In the genomic region with DNA sequence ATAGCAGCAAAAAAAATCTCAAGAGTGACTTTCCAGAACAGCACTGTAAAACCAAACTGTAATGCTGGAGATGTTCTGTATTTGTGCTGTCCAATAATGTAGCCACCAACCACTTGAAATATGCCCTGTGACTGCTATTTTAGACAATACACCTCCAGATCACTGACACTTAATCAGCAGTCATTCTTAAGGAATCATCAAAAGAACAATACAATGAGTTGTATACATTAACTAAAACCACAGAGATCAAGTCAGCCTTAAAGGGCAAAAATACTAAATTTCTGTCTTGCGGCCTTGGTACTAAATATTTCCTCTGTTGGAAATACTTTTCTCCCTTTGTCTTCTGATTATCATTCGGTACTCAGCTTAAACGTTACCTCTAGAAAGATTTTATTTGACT, we compare ENCODE assay signal across 21 cellular contexts. TPM values are rescaled to one million over a fixed set of nuclear protein-coding genes. Genes with fewer than 3 reads are reported as not detected.
DNase-seq lines count a peak whose midpoint lies in the region; ATAC-seq and TF ChIP-seq lines count a peak whose summit lies in the region.
"Had no signal": no experiment of that assay in that cellular context is flagged by ENCODE, and none has a peak within 500 bp of the region (broad histone marks: within the 10 kb centered on the region; RNA-seq: fewer than 3 reads in every experiment).

No MANE protein-coding gene starts in this region.

- no peak for TF ChIP-seq POLR2A in suprapubic skin (IDR thresholded peaks at IDR 0.05)

- POLR2A ChIA-PET in CD8-positive, alpha-beta memory T cell (lab: Charles Lee): no interaction called here

- peak; percentile 55 for DNase-seq in ELR (ENCODE audit: low read depth)
- DNase-seq in H9: no peak
- no peak for DNase-seq in neural crest cell (ENCODE audit: low read depth, low spot score)
- DNase-seq in suprapubic skin (ENCODE audit: low spot score in 2 of 2): no peak
- DNase-seq in neuronal stem cell (ENCODE audit: low spot score): no peak
- no peak for DNase-seq in CD8-positive, alpha-beta memory T cell
- DNase-seq: activated CD8-positive, alpha-beta memory T cell treated with anti-CD3 and anti-CD28 coated beads, Interleukin-2, amount 50 U/mL, for 4 hours; activated effector memory CD4-positive, alpha-beta T cell treated with anti-CD3 and anti-CD28 coated beads, Interleukin-2, amount 50 U/mL, for 16 hours; CD8-positive, alpha-beta T cell; erythroblast; kidney glomerular epithelial cell; mesendoderm; naive thymus-derived CD4-positive, alpha-beta T cell; NCI-H1048; NCI-H2081; NCI-H524; pancreas; SW 1271; tibial artery had no signal

- peaks cover 7% of the 10 kb centered on the region; the same call in 1 of the 2 replicates for H3K79me2 ChIP-seq in H9 (ENCODE audit: insufficient read depth, low read length)

- H4K5ac ChIP-seq in H9 (ENCODE audit: insufficient read length, low read depth, low read length): no peak overlapping the region

- WGBS in H9 (ENCODE audit: extremely low coverage, insufficient read length, low lambda C conversion rate): no CpG with 5 or more reads among the region's 3 CpGs
- 82% methylated on average over 3 of the region's 3 CpGs for WGBS in suprapubic skin
- no CpG with 5 or more reads among the region's 3 CpGs for WGBS in neuronal stem cell (ENCODE audit: extremely low coverage in 2 of 2, insufficient read length in 2 of 2, insufficient replicate concordance in 1 of 2), 2 donors

- TF ChIP-seq CTCF in H9 (conservative IDR thresholded peaks at IDR 0.05): no peak
- TF ChIP-seq CTCF in neural crest cell (conservative IDR thresholded peaks at IDR 0.05): no peak
- no peak for TF ChIP-seq CTCF in suprapubic skin (IDR thresholded peaks at IDR 0.05)

- H2AK5ac ChIP-seq in H9 (ENCODE audit: insufficient read length, low read length): no peak overlapping the region
- H2AK5ac ChIP-seq in neuronal stem cell (ENCODE audit: low read depth, low read length): no peak overlapping the region

- no peaks in the 10 kb centered on the region for H4K20me1 ChIP-seq in H9 (ENCODE audit: control insufficient read depth, insufficient read depth, insufficient read length)

- no peaks in the 10 kb centered on the region for H3K27me3 Mint-ChIP-seq in H9 (ENCODE audit: low read depth)
- no peaks in the 10 kb centered on the region for H3K27me3 Mint-ChIP-seq in activated T-helper 17 cell treated with anti-CD3 and anti-CD28 coated beads, Interleukin-2, amount 50 U/mL, for 72 hours
- no peaks in the 10 kb centered on the region for H3K27me3 Mint-ChIP-seq in neural crest cell (ENCODE audit: low read depth)
- H3K27me3 Mint-ChIP-seq in CD8-positive, alpha-beta memory T cell: no peaks in the 10 kb centered on the region
- H3K27me3 Mint-ChIP-seq: naive thymus-derived CD4-positive, alpha-beta T cell had no signal

- peaks cover 3% of the 10 kb centered on the region for H3K79me1 ChIP-seq in H9 (ENCODE audit: insufficient read depth, low read depth, low read length, poor library complexity, severe bottlenecking)
- H3K79me1 ChIP-seq in neuronal stem cell (ENCODE audit: low read depth, low read length): peaks cover 5% of the 10 kb centered on the region

- H3K4me3 ChIP-seq in suprapubic skin (no peak overlapping the region), neuronal stem cell (ENCODE audit: low read length in 2 of 2) (no peak overlapping the region)
- no peak overlapping the region for H3K4me3 ChIP-seq in CD8-positive, alpha-beta memory T cell (ENCODE audit: low read length)
- H3K4me3 ChIP-seq: gastroesophageal sphincter, pancreas, tibial artery had no signal

- H3T11ph ChIP-seq in H9 (ENCODE audit: low read length): no peak overlapping the region

- H3K4me3 Mint-ChIP-seq in H9 (no peak overlapping the region), neural crest cell (no peak overlapping the region)
- no peak overlapping the region for H3K4me3 Mint-ChIP-seq in activated T-helper 17 cell treated with anti-CD3 and anti-CD28 coated beads, Interleukin-2, amount 50 U/mL, for 72 hours
- no peak overlapping the region for H3K4me3 Mint-ChIP-seq in CD8-positive, alpha-beta memory T cell
- H3K4me3 Mint-ChIP-seq: CD8-positive, alpha-beta T cell; naive thymus-derived CD4-positive, alpha-beta T cell had no signal

- H3K9me3 Mint-ChIP-seq in H9 (no peaks in the 10 kb centered on the region), neural crest cell (no peaks in the 10 kb centered on the region)
- H3K9me3 Mint-ChIP-seq in activated T-helper 17 cell treated with anti-CD3 and anti-CD28 coated beads, Interleukin-2, amount 50 U/mL, for 72 hours: no peaks in the 10 kb centered on the region
- H3K9me3 Mint-ChIP-seq in CD8-positive, alpha-beta memory T cell: no peaks in the 10 kb centered on the region
- H3K9me3 Mint-ChIP-seq: CD8-positive, alpha-beta T cell; naive thymus-derived CD4-positive, alpha-beta T cell had no signal

- H3K36me3 ChIP-seq in suprapubic skin (peaks cover 11% of the 10 kb centered on the region), neuronal stem cell (replicated peaks in 1 of 2; ENCODE audit: control insufficient read depth in 2 of 2, insufficient read depth in 2 of 2, low read length in 2 of 2) (peaks cover 11 to 54% of the 10 kb centered on the region in 2 donors)
- peaks cover 17% of the 10 kb centered on the region for H3K36me3 ChIP-seq in CD8-positive, alpha-beta memory T cell (ENCODE audit: insufficient read depth, low read length)
- H3K36me3 ChIP-seq: pancreas had no signal

- no peak overlapping the region for H3K4ac ChIP-seq in H9 (ENCODE audit: low read depth, low read length)
- H3K4ac ChIP-seq in neuronal stem cell (ENCODE audit: low read length): no peak overlapping the region

- TF ChIP-seq EP300 in suprapubic skin (IDR thresholded peaks at IDR 0.05): no peak

- H2BK5ac ChIP-seq in H9 (ENCODE audit: insufficient read length, low read length) (no peak overlapping the region), neuronal stem cell (ENCODE audit: low read length) (no peak overlapping the region)

- H4K91ac ChIP-seq in H9 (ENCODE audit: insufficient read length, low read depth, low read length): no peak overlapping the region
- H4K91ac ChIP-seq in neuronal stem cell (ENCODE audit: low read depth, low read length, poor library complexity): no peak overlapping the region

- H3K56ac ChIP-seq in H9 (ENCODE audit: insufficient read length, low read depth, low read length): no peak overlapping the region

- no peak overlapping the region for H3K18ac ChIP-seq in H9 (ENCODE audit: insufficient read length, low read depth, low read length)
- H3K18ac ChIP-seq in neuronal stem cell (ENCODE audit: low read length): no peak overlapping the region

- H3K4me1 Mint-ChIP-seq in H9: peaks cover 8 to 14% of the 10 kb centered on the region in 2 experiments
- peaks cover 4% of the 10 kb centered on the region for H3K4me1 Mint-ChIP-seq in activated T-helper 17 cell treated with anti-CD3 and anti-CD28 coated beads, Interleukin-2, amount 50 U/mL, for 72 hours
- H3K4me1 Mint-ChIP-seq in neural crest cell: peaks cover 23% of the 10 kb centered on the region
- H3K4me1 Mint-ChIP-seq in CD8-positive, alpha-beta memory T cell: peaks cover 26 to 42% (median 41%) of the 10 kb centered on the region in 3 donors

- H3K14ac ChIP-seq in H9 (ENCODE audit: insufficient read depth, low read length): no peak overlapping the region
- no peak overlapping the region for H3K14ac ChIP-seq in neuronal stem cell (ENCODE audit: low read length)

- H2BK12ac ChIP-seq in H9 (ENCODE audit: insufficient read length, low read depth, low read length): no peak overlapping the region
- no peak overlapping the region for H2BK12ac ChIP-seq in neuronal stem cell (ENCODE audit: low read length)

- CTCF ChIA-PET in CD8-positive, alpha-beta memory T cell (lab: Charles Lee): no interaction called here

- H3K23ac ChIP-seq in H9 (ENCODE audit: insufficient read length, low read depth, low read length) (no peak overlapping the region), neuronal stem cell (ENCODE audit: low read depth, low read length, poor library complexity) (no peak overlapping the region)

- H3K27ac ChIP-seq in H9 (ENCODE audit: insufficient read length, low read depth, low read length): no peak overlapping the region
- no peak overlapping the region for H3K27ac ChIP-seq in suprapubic skin
- no peak overlapping the region for H3K27ac ChIP-seq in neuronal stem cell (replicated peaks; ENCODE audit: low read length)
- H3K27ac ChIP-seq in CD8-positive, alpha-beta memory T cell (ENCODE audit: low read depth, low read length): no peak overlapping the region
- H3K27ac ChIP-seq: gastroesophageal sphincter, pancreas, tibial artery had no signal

- H2BK15ac ChIP-seq in H9 (ENCODE audit: low read depth, low read length) (no peak overlapping the region), neuronal stem cell (ENCODE audit: low read length) (no peak overlapping the region)

- no peaks in the 10 kb centered on the region for H3K27me3 ChIP-seq in H9 (ENCODE audit: insufficient read depth, low read length)
- H3K27me3 ChIP-seq in suprapubic skin: no peaks in the 10 kb centered on the region
- no peaks in the 10 kb centered on the region for H3K27me3 ChIP-seq in neuronal stem cell (ENCODE audit: control insufficient read depth in 3 of 3, insufficient read depth in 3 of 3, low read depth in 1 of 3, low read length in 3 of 3)
- H3K27me3 ChIP-seq in CD8-positive, alpha-beta memory T cell (ENCODE audit: insufficient read depth, low read length, poor library complexity, severe bottlenecking): no peaks in the 10 kb centered on the region
- H3K27me3 ChIP-seq: gastroesophageal sphincter, pancreas, tibial artery had no signal

- no peak overlapping the region for H2BK20ac ChIP-seq in H9 (ENCODE audit: low read depth, low read length, poor library complexity, severe bottlenecking)

- H3K4me1 ChIP-seq in H9 (ENCODE audit: insufficient read depth, low read length): no peaks in the 10 kb centered on the region
- H3K4me1 ChIP-seq in suprapubic skin: no peaks in the 10 kb centered on the region
- peaks cover 0 to 3% of the 10 kb centered on the region in 2 donors for H3K4me1 ChIP-seq in neuronal stem cell (ENCODE audit: control insufficient read depth in 2 of 2, insufficient read depth in 1 of 2, low read depth in 1 of 2, low read length in 2 of 2)
- H3K4me1 ChIP-seq in CD8-positive, alpha-beta memory T cell (ENCODE audit: insufficient read depth, low read length): no peaks in the 10 kb centered on the region

- no peak overlapping the region for H3K4me2 ChIP-seq in H9 (ENCODE audit: insufficient read depth, insufficient read length, low read length)
- H3K4me2 ChIP-seq in neuronal stem cell (ENCODE audit: insufficient read depth, low read length, poor library complexity, severe bottlenecking): no peak overlapping the region

- no peak overlapping the region for H4K8ac ChIP-seq in H9 (replicated peaks; ENCODE audit: insufficient read length, low read depth, low read length)
- no peak overlapping the region for H4K8ac ChIP-seq in neuronal stem cell (ENCODE audit: low read depth, low read length)

- H3K27ac Mint-ChIP-seq in H9: peak overlapping the region in 2 of 3 experiments; percentile 6 to 18; a peak in 2 of 7 replicates
- H3K27ac Mint-ChIP-seq in activated T-helper 17 cell treated with anti-CD3 and anti-CD28 coated beads, Interleukin-2, amount 50 U/mL, for 72 hours: peak overlapping the region; percentile 64
- H3K27ac Mint-ChIP-seq in neural crest cell (ENCODE audit: unreplicated experiment): peak overlapping the region; percentile 1
- H3K27ac Mint-ChIP-seq in CD8-positive, alpha-beta memory T cell: peak overlapping the region in 3 of 8 donors; percentile 8 to 21 (median 20)

- H3K9me3 ChIP-seq in H9 (ENCODE audit: control insufficient read depth, low read depth, low read length) (no peaks in the 10 kb centered on the region), suprapubic skin (no peaks in the 10 kb centered on the region), neuronal stem cell (replicated peaks in 1 of 2; ENCODE audit: control insufficient read depth in 2 of 2, insufficient read depth in 1 of 2, low read depth in 1 of 2, low read length in 2 of 2) (no peaks in the 10 kb centered on the region)
- H3K9me3 ChIP-seq in CD8-positive, alpha-beta memory T cell (ENCODE audit: low read length): no peaks in the 10 kb centered on the region
- H3K9me3 ChIP-seq: gastroesophageal sphincter, pancreas, tibial artery had no signal

- H3K23me2 ChIP-seq in H9 (ENCODE audit: insufficient read length, low read depth, low read length, poor library complexity, severe bottlenecking): no peaks in the 10 kb centered on the region

- H3K9ac ChIP-seq in H9 (ENCODE audit: extremely low read depth, insufficient read length, low read length): no peak overlapping the region
- no peak overlapping the region for H3K9ac ChIP-seq in neuronal stem cell (ENCODE audit: low read depth, low read length, poor library complexity)

- H3K36me3 Mint-ChIP-seq in H9 (ENCODE audit: insufficient read depth in 1 of 3, low read depth in 3 of 3) (peaks cover 18 to 83% (median 64%) of the 10 kb centered on the region in 3 experiments; a peak in 6 of 7 replicates), neural crest cell (ENCODE audit: low read depth) (peaks cover 3% of the 10 kb centered on the region)
- peaks cover 65% of the 10 kb centered on the region for H3K36me3 Mint-ChIP-seq in activated T-helper 17 cell treated with anti-CD3 and anti-CD28 coated beads, Interleukin-2, amount 50 U/mL, for 72 hours (ENCODE audit: low read depth)
- peaks cover 0 to 59% (median 5%) of the 10 kb centered on the region in 3 donors for H3K36me3 Mint-ChIP-seq in CD8-positive, alpha-beta memory T cell

- H2BK120ac ChIP-seq in H9 (ENCODE audit: low read depth, low read length, poor library complexity, severe bottlenecking): no peak overlapping the region
- H2BK120ac ChIP-seq in neuronal stem cell (ENCODE audit: low read depth, low read length): no peak overlapping the region

- ATAC-seq in activated T-helper 17 cell treated with anti-CD3 and anti-CD28 coated beads, Interleukin-2, amount 50 U/mL, for 72 hours (replicated peaks): no peak
- ATAC-seq: CD8-positive, alpha-beta T cell; gastroesophageal sphincter; naive thymus-derived CD4-positive, alpha-beta T cell; pancreas had no signal

- H2AFZ ChIP-seq in H9 (ENCODE audit: low read length) (no peak overlapping the region), neuronal stem cell (ENCODE audit: low read length) (no peak overlapping the region)

RNA-seq across cellular contexts. Expression of a gene that starts 33.6 kb away (rescaled TPM):
- total RNA-seq in H9 (2021) (45.4 and 51.9 TPM in 2 replicates), neural crest cell (73.5 and 78.1 TPM in 2 replicates), suprapubic skin (10 to 100 TPM; 25.6 to 70.6 (median 44.9) TPM)
- 10 to 100 TPM; 31.7 to 48.3 TPM for total RNA-seq in activated T-helper 17 cell treated with anti-CD3 and anti-CD28 coated beads, Interleukin-2, amount 50 U/mL, for 72 hours
- polyA plus RNA-seq in neuronal stem cell (2013, experiment 1 of 2): 17.7 TPM
- polyA plus RNA-seq in neuronal stem cell (2013, experiment 2 of 2): 18.3 TPM
- 10 to 100 TPM; 35.2 to 39.6 TPM for total RNA-seq in CD8-positive, alpha-beta memory T cell
- polyA plus RNA-seq in CD8-positive, alpha-beta memory T cell: 13.3 TPM
